In genomic region chr1:60970081-60970509, GRCh38 we compare ENCODE assay signal across 9 cellular contexts.
A peak's percentile ranks its signal among the peaks of the same experiment; 100 is the strongest.
DNase-seq lines count a peak whose midpoint lies in the region; ATAC-seq and TF ChIP-seq lines count a peak whose summit lies in the region.
"Had no signal": no experiment of that assay in that cellular context is flagged by ENCODE, and none has a peak within 500 bp of the region (broad histone marks: within the 10 kb centered on the region; RNA-seq: fewer than 3 reads in every experiment).

No MANE protein-coding gene starts in this region.

- POLR2A ChIA-PET in BJ (lab: Charles Lee): no interaction called here
- POLR2A ChIA-PET in naive thymus-derived CD8-positive, alpha-beta T cell (lab: Charles Lee): no interaction called here

- H3K27ac Mint-ChIP-seq in naive thymus-derived CD8-positive, alpha-beta T cell: no peak overlapping the region
- H3K27ac Mint-ChIP-seq: activated B cell treated with CpG ODN at 0.5 μM for 24 hours had no signal

- H3K4me3 Mint-ChIP-seq in naive thymus-derived CD8-positive, alpha-beta T cell: no peak overlapping the region
- H3K4me3 Mint-ChIP-seq: activated B cell treated with CpG ODN at 0.5 μM for 24 hours had no signal

- no peak for DNase-seq in BJ (ENCODE audit: low read depth)
- peak; percentile 55 for DNase-seq in NCI-H345 treated with DMSO at 0.1 percent for 48 hours (lab: John Stamatoyannopoulos, UW; ENCODE audit: unreplicated experiment)
- DNase-seq in colonic mucosa: no peak
- DNase-seq in naive thymus-derived CD8-positive, alpha-beta T cell: no peak
- no peak for DNase-seq in GM19240 (ENCODE audit: insufficient read length, low spot score)
- no peak for DNase-seq in SW 1271 (lab: John Stamatoyannopoulos, UW)
- DNase-seq: activated B cell treated with CpG ODN at 0.5 μM for 24 hours had no signal

- peaks cover 0 to 8% (median 6%) of the 10 kb centered on the region in 3 donors for H3K36me3 Mint-ChIP-seq in naive thymus-derived CD8-positive, alpha-beta T cell

- peaks cover 0 to 22% (median 11%) of the 10 kb centered on the region in 9 donors for H3K9me3 Mint-ChIP-seq in naive thymus-derived CD8-positive, alpha-beta T cell

- CTCF ChIA-PET in BJ (lab: Yijun Ruan, JAX): interaction anchor here (0.7 to 4.2 kb wide), 7 partner anchors 9 to 122 kb away, joined by 3 to 21 read pairs (median 3); no protein-coding TSS in a partner anchor

- H3K27me3 ChIP-seq in BJ (ENCODE audit: control insufficient read depth, insufficient read depth, low read length) (peaks cover 3% of the 10 kb centered on the region), colonic mucosa (no peaks in the 10 kb centered on the region)

- 12 to 34% methylated on average over 2 to 4 of the region's 7 CpGs for WGBS in mesodermal cell (ENCODE audit: insufficient coverage in 2 of 2), 2 experiments

- H3K9me3 ChIP-seq in colonic mucosa: no peaks in the 10 kb centered on the region
- H3K9me3 ChIP-seq in mesodermal cell (ENCODE audit: control insufficient read depth, low read length): peaks cover 22% of the 10 kb centered on the region

- H3K27me3 Mint-ChIP-seq in naive thymus-derived CD8-positive, alpha-beta T cell: peaks cover 2 to 27% (median 12%) of the 10 kb centered on the region in 5 donors

- intact Hi-C loops in colonic mucosa (cut with DNase I): loop anchor here (10.0 kb wide), 2 partner anchors 375 to 885 kb away; no protein-coding TSS in a partner anchor

- H3K9ac ChIP-seq in colonic mucosa (ENCODE audit: low read depth in 2 of 2, low read length in 2 of 2): no peak overlapping the region

- no peak overlapping the region for H3K27ac ChIP-seq in colonic mucosa
- peak overlapping the region; percentile 69 for H3K27ac ChIP-seq in mesodermal cell (ENCODE audit: low read depth, low read length, severe bottlenecking)

- no peak overlapping the region for H3K4me3 ChIP-seq in BJ (ENCODE audit: low read depth, low read length)
- H3K4me3 ChIP-seq in colonic mucosa: no peak overlapping the region
- no peak overlapping the region for H3K4me3 ChIP-seq in mesodermal cell (ENCODE audit: extremely low read depth, insufficient read depth, low read length, poor library complexity, severe bottlenecking)

- H3K36me3 ChIP-seq in BJ (ENCODE audit: control insufficient read depth, insufficient read depth, low read length) (no peaks in the 10 kb centered on the region), colonic mucosa (no peaks in the 10 kb centered on the region), mesodermal cell (ENCODE audit: control insufficient read depth, insufficient read depth, low read length) (no peaks in the 10 kb centered on the region)

- H3K4me1 ChIP-seq in colonic mucosa (no peaks in the 10 kb centered on the region), mesodermal cell (ENCODE audit: control insufficient read depth, insufficient read depth, low read length, poor library complexity, severe bottlenecking) (peaks cover 24% of the 10 kb centered on the region)

- TF ChIP-seq CTCF in BJ (IDR thresholded peaks at IDR 0.05; ENCODE audit: insufficient read depth, low read depth, low read length) (peak; percentile 29), colonic mucosa (IDR thresholded peaks at IDR 0.05) (peak; percentile 22)

- no peak for ATAC-seq in HG03439 (IDR thresholded peaks at IDR 0.05; ENCODE audit: unreplicated experiment)
- no peak for ATAC-seq in naive thymus-derived CD8-positive, alpha-beta T cell

- no peaks in the 10 kb centered on the region for H3K4me1 Mint-ChIP-seq in naive thymus-derived CD8-positive, alpha-beta T cell
- H3K4me1 Mint-ChIP-seq: activated B cell treated with CpG ODN at 0.5 μM for 24 hours had no signal
